Comparison of ENCODE assay signal across 8 cellular contexts in genomic region chr1:6624712-6625578, GRCh38. TPM values are rescaled to one million over a fixed set of nuclear protein-coding genes. Genes with fewer than 3 reads are reported as not detected.
DNase-seq lines count a peak whose midpoint lies in the region; ATAC-seq lines count a peak whose summit lies in the region.

TSS of gene THAP3 (plus strand) at chr1:6624868. CDS start at chr1:6625219, 351 bp downstream.

- DNase-seq in DMS153 (lab: John Stamatoyannopoulos, UW) (peak; percentile 51), HuH-7.5 (ENCODE audit: low spot score) (peak; percentile 87), RKO (ENCODE audit: low spot score) (peak; percentile 93), fibroblast of peridontal ligament (ENCODE audit: extremely low read depth) (peak; percentile 86)
- DNase-seq in natural killer cell treated with Interleukin-12 subunit alpha and Interleukin-12 subunit beta and Interleukin-15 and Interleukin-18, amount 100 ng/mL, for 72 hours (ENCODE audit: low spot score) = peak; percentile 89
- peak; percentile 93 for DNase-seq in stimulated activated naive CD8-positive, alpha-beta T cell treated with anti-CD3 and anti-CD28 coated beads, Interleukin-15, Interleukin-2, amounts not matched to agents 100 U/mL and 50 U/mL, for 24 hours

- H3K4me3 Mint-ChIP-seq in activated T-helper 17 cell treated with anti-CD3 and anti-CD28 coated beads, Interleukin-2, amount 50 U/mL, for 72 hours = peak within 1 kb of the TSS; percentile 88
- peak within 1 kb of the TSS; percentile 93 for H3K4me3 Mint-ChIP-seq in natural killer cell treated with Interleukin-12 subunit alpha and Interleukin-12 subunit beta and Interleukin-15 and Interleukin-18, amount 100 ng/mL, for 72 hours

- ATAC-seq in GM21423 (IDR thresholded peaks at IDR 0.05; ENCODE audit: unreplicated experiment) = peak; percentile 72
- ATAC-seq in activated T-helper 17 cell treated with anti-CD3 and anti-CD28 coated beads, Interleukin-2, amount 50 U/mL, for 72 hours (replicated peaks) = peak; percentile 97
- ATAC-seq in natural killer cell treated with Interleukin-12 subunit alpha and Interleukin-12 subunit beta and Interleukin-15 and Interleukin-18, amount 100 ng/mL, for 72 hours = peak; percentile 97 to 98
- ATAC-seq in stimulated activated naive CD8-positive, alpha-beta T cell treated with anti-CD3 and anti-CD28 coated beads, Interleukin-15, Interleukin-2, amounts not matched to agents 100 U/mL and 50 U/mL, for 24 hours = peak; percentile 95

- H3K27ac Mint-ChIP-seq in activated T-helper 17 cell treated with anti-CD3 and anti-CD28 coated beads, Interleukin-2, amount 50 U/mL, for 72 hours = peak within 1 kb of the TSS; percentile 89
- H3K27ac Mint-ChIP-seq in natural killer cell treated with Interleukin-12 subunit alpha and Interleukin-12 subunit beta and Interleukin-15 and Interleukin-18, amount 100 ng/mL, for 72 hours = peak within 1 kb of the TSS in 1 of 2 donors; percentile 83

- H3K9me3 Mint-ChIP-seq in activated T-helper 17 cell treated with anti-CD3 and anti-CD28 coated beads, Interleukin-2, amount 50 U/mL, for 72 hours = no peaks in the 10 kb centered on the region
- H3K9me3 Mint-ChIP-seq in natural killer cell treated with Interleukin-12 subunit alpha and Interleukin-12 subunit beta and Interleukin-15 and Interleukin-18, amount 100 ng/mL, for 72 hours = no peaks in the 10 kb centered on the region

- H3K27me3 Mint-ChIP-seq in activated T-helper 17 cell treated with anti-CD3 and anti-CD28 coated beads, Interleukin-2, amount 50 U/mL, for 72 hours = no peaks in the 10 kb centered on the region
- H3K27me3 Mint-ChIP-seq in natural killer cell treated with Interleukin-12 subunit alpha and Interleukin-12 subunit beta and Interleukin-15 and Interleukin-18, amount 100 ng/mL, for 72 hours = no peaks in the 10 kb centered on the region

- peaks cover 5% of the 10 kb centered on the region for H3K4me1 Mint-ChIP-seq in activated T-helper 17 cell treated with anti-CD3 and anti-CD28 coated beads, Interleukin-2, amount 50 U/mL, for 72 hours
- peaks cover 27 to 31% of the 10 kb centered on the region in 2 donors for H3K4me1 Mint-ChIP-seq in natural killer cell treated with Interleukin-12 subunit alpha and Interleukin-12 subunit beta and Interleukin-15 and Interleukin-18, amount 100 ng/mL, for 72 hours (ENCODE audit: low read depth in 2 of 2)

- peaks cover 77% of the 10 kb centered on the region for H3K36me3 Mint-ChIP-seq in activated T-helper 17 cell treated with anti-CD3 and anti-CD28 coated beads, Interleukin-2, amount 50 U/mL, for 72 hours (ENCODE audit: low read depth)
- H3K36me3 Mint-ChIP-seq in natural killer cell treated with Interleukin-12 subunit alpha and Interleukin-12 subunit beta and Interleukin-15 and Interleukin-18, amount 100 ng/mL, for 72 hours = no peaks in the 10 kb centered on the region

RNA-seq across cellular contexts. Expression of gene THAP3, which starts in this region (rescaled TPM):
- total RNA-seq in activated T-helper 17 cell treated with anti-CD3 and anti-CD28 coated beads, Interleukin-2, amount 50 U/mL, for 72 hours = 10 to 100 TPM; 19.3 to 34.6 TPM
- 10 to 100 TPM; 18.7 to 33.2 TPM for total RNA-seq in natural killer cell treated with Interleukin-12 subunit alpha and Interleukin-12 subunit beta and Interleukin-15 and Interleukin-18, amount 100 ng/mL, for 72 hours

Comparison
In these comparisons a context has a peak if more than half of its experiments do, and no peak if none do; other contexts are left out.
1. Peak in every context shown above with its lines: DNase-seq and ATAC-seq.